ENCODE assay signal across 1 cellular context in genomic region chr22:43835736-43836135, GRCh38.
TF ChIP-seq lines count a peak whose summit lies in the region.

No MANE protein-coding gene starts in this region.

TF ChIP-seq in GM23338, 12 proteins besides CTCF, POLR2A, EP300 and RAD21 (continued from another document):
- TF ChIP-seq, protein P1, sequence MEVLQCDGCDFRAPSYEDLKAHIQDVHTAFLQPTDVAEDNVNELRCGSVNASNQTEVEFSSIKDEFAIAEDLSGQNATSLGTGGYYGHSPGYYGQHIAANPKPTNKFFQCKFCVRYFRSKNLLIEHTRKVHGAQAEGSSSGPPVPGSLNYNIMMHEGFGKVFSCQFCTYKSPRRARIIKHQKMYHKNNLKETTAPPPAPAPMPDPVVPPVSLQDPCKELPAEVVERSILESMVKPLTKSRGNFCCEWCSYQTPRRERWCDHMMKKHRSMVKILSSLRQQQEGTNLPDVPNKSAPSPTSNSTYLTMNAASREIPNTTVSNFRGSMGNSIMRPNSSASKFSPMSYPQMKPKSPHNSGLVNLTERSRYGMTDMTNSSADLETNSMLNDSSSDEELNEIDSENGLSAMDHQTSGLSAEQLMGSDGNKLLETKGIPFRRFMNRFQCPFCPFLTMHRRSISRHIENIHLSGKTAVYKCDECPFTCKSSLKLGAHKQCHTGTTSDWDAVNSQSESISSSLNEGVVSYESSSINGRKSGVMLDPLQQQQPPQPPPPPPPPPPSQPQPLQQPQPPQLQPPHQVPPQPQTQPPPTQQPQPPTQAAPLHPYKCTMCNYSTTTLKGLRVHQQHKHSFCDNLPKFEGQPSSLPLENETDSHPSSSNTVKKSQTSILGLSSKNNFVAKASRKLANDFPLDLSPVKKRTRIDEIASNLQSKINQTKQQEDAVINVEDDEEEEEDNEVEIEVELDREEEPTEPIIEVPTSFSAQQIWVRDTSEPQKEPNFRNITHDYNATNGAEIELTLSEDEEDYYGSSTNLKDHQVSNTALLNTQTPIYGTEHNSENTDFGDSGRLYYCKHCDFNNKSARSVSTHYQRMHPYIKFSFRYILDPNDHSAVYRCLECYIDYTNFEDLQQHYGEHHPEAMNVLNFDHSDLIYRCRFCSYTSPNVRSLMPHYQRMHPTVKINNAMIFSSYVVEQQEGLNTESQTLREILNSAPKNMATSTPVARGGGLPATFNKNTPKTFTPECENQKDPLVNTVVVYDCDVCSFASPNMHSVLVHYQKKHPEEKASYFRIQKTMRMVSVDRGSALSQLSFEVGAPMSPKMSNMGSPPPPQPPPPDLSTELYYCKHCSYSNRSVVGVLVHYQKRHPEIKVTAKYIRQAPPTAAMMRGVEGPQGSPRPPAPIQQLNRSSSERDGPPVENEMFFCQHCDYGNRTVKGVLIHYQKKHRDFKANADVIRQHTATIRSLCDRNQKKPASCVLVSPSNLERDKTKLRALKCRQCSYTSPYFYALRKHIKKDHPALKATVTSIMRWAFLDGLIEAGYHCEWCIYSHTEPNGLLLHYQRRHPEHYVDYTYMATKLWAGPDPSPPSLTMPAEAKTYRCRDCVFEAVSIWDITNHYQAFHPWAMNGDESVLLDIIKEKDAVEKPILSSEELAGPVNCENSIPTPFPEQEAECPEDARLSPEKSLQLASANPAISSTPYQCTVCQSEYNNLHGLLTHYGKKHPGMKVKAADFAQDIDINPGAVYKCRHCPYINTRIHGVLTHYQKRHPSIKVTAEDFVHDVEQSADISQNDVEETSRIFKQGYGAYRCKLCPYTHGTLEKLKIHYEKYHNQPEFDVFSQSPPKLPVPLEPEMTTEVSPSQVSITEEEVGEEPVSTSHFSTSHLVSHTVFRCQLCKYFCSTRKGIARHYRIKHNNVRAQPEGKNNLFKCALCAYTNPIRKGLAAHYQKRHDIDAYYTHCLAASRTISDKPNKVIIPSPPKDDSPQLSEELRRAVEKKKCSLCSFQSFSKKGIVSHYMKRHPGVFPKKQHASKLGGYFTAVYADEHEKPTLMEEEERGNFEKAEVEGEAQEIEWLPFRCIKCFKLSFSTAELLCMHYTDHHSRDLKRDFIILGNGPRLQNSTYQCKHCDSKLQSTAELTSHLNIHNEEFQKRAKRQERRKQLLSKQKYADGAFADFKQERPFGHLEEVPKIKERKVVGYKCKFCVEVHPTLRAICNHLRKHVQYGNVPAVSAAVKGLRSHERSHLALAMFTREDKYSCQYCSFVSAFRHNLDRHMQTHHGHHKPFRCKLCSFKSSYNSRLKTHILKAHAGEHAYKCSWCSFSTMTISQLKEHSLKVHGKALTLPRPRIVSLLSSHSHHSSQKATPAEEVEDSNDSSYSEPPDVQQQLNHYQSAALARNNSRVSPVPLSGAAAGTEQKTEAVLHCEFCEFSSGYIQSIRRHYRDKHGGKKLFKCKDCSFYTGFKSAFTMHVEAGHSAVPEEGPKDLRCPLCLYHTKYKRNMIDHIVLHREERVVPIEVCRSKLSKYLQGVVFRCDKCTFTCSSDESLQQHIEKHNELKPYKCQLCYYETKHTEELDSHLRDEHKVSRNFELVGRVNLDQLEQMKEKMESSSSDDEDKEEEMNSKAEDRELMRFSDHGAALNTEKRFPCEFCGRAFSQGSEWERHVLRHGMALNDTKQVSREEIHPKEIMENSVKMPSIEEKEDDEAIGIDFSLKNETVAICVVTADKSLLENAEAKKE (CRISPR knock-in tag; IDR thresholded peaks at IDR 0.05): no peak
- TF ChIP-seq CREB1 (CRISPR knock-in tag; IDR thresholded peaks at IDR 0.05; ENCODE audit: low read depth) (no peak), EZH2 (IDR thresholded peaks at IDR 0.05; ENCODE audit: low read depth, unreplicated experiment) (no peak), ZNF331 (CRISPR knock-in tag; IDR thresholded peaks at IDR 0.05; ENCODE audit: low read depth) (no peak)
